Comparison of ENCODE assay signal across 30 cellular contexts in the genomic region with DNA sequence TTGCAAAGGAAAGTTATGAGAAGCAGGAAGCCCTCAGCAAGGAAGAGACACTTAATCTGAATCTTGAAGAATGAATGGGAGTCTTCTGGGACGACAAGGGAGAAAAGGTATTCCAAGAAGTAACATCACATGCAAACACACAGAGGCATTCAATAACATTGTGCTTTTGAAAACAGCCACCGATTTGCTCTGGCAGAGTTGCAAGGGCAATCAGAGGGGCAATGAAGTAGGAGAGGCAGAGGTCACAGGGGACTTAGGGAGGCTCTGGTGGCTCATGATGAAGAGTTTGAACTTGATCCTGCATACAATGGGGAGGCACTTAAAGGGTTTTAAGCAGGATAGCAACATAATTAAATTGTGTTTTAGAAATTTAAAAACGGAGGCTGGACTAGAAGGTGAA.
"Had no signal": no experiment of that assay in that cellular context is flagged by ENCODE, and none has a peak within 500 bp of the region (broad histone marks: within the 10 kb centered on the region; RNA-seq: fewer than 3 reads in every experiment).

No MANE protein-coding gene starts in this region.

- H3K9me3 ChIP-seq: body of pancreas, breast epithelium had no signal

- FAIRE-seq: astrocyte, TTC549 had no signal

- H3K27ac ChIP-seq: brain microvascular endothelial cell, breast epithelium, VCaP had no signal

- ATAC-seq: activated CD4-positive, alpha-beta T cell treated with anti-CD3 and anti-CD28 coated beads for 36 hours; activated CD8-positive, alpha-beta memory T cell treated with anti-CD3 and anti-CD28 coated beads, Interleukin-2, amount 10 ng/mL, durations not matched to agents 7 days and 5 days; activated CD8-positive, alpha-beta T cell treated with anti-CD3 and anti-CD28 coated beads, Interleukin-2, amount 10 ng/mL, durations not matched to agents 7 days and 5 days; activated naive CD8-positive, alpha-beta T cell treated with anti-CD3 and anti-CD28 coated beads, Interleukin-2, amount 50 U/mL, for 24 hours had no signal

- H3K4me1 ChIP-seq: breast epithelium had no signal

- H3K36me3 ChIP-seq: brain microvascular endothelial cell, breast epithelium had no signal

- H3K4me3 ChIP-seq: body of pancreas, breast epithelium had no signal

- H3K27me3 ChIP-seq: body of pancreas, brain microvascular endothelial cell, breast epithelium had no signal

- DNase-seq: activated B cell treated with CpG ODN at 0.5 μM for 24 hours; activated CD4-positive, alpha-beta memory T cell treated with anti-CD3 and anti-CD28 coated beads, Interleukin-2, amount 10 ng/mL, durations not matched to agents 7 days and 5 days; activated CD4-positive, alpha-beta T cell treated with anti-CD3 and anti-CD28 coated beads for 1 hour; activated CD4-positive, alpha-beta T cell treated with anti-CD3 and anti-CD28 coated beads for 36 hours; activated CD4-positive, alpha-beta T cell treated with anti-CD3 and anti-CD28 coated beads for 48 hours; activated CD4-positive, alpha-beta T cell treated with anti-CD3 and anti-CD28 coated beads, Interleukin-2, amount 10 ng/mL, durations not matched to agents 7 days and 5 days; activated CD4-positive, alpha-beta T cell treated with anti-CD3 and anti-CD28 coated beads, Interleukin-2, amount 50 U/mL, for 48 hours; activated CD8-positive, alpha-beta memory T cell treated with anti-CD3 and anti-CD28 coated beads for 24 hours; activated CD8-positive, alpha-beta memory T cell treated with anti-CD3 and anti-CD28 coated beads, Interleukin-2, amount 10 ng/mL, durations not matched to agents 7 days and 5 days; activated CD8-positive, alpha-beta memory T cell treated with anti-CD3 and anti-CD28 coated beads, Interleukin-2, amount 50 U/mL, for 48 hours; activated CD8-positive, alpha-beta T cell treated with anti-CD3 and anti-CD28 coated beads, Interleukin-2, amount 10 ng/mL, durations not matched to agents 7 days and 5 days; activated effector memory CD4-positive, alpha-beta T cell treated with Interleukin-2 at 50 U/mL for 16 hours; activated gamma-delta T cell; activated naive CD4-positive, alpha-beta T cell treated with anti-CD3 and anti-CD28 coated beads, Interleukin-2, amount 10 ng/mL, durations not matched to agents 7 days and 5 days; activated naive CD4-positive, alpha-beta T cell treated with Interleukin-2 at 50 U/mL for 16 hours; activated naive CD8-positive, alpha-beta T cell treated with anti-CD3 and anti-CD28 coated beads, Interleukin-2, amount 10 ng/mL, durations not matched to agents 7 days and 5 days; activated naive CD8-positive, alpha-beta T cell treated with anti-CD3 and anti-CD28 coated beads, Interleukin-2, amount 50 U/mL, for 24 hours; activated T-cell treated with anti-CD3 and anti-CD28 coated beads, Interleukin-2, amount 50 U/mL, for 24 hours; activated T-cell treated with anti-CD3 and anti-CD28 coated beads, Interleukin-2, amount 50 U/mL, for 48 hours; aorta; brain microvascular endothelial cell; cerebellar nuclear complex; T-helper 1 cell; T-helper 2 cell; T-helper 9 cell had no signal
